In genomic region chr14:103562385-103563088, GRCh38 we compare ENCODE assay signal across 8 cellular contexts. TPM values are rescaled to one million over a fixed set of nuclear protein-coding genes. Genes with fewer than 3 reads are reported as not detected.
DNase-seq lines count a peak whose midpoint lies in the region; ATAC-seq and TF ChIP-seq lines count a peak whose summit lies in the region.

Gene BAG5, minus strand, starts transcription at chr14:103562657. Its CDS starts 1,493 bp downstream, at chr14:103561164.
A gene with protein sequence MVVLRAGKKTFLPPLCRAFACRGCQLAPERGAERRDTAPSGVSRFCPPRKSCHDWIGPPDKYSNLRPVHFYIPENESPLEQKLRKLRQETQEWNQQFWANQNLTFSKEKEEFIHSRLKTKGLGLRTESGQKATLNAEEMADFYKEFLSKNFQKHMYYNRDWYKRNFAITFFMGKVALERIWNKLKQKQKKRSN (plus strand): TSS chr14:103562960. CDS start chr14:103563002, 42 bp downstream.

- H2BK20ac ChIP-seq in H9 (ENCODE audit: low read depth, low read length, poor library complexity, severe bottlenecking), result no peak within 1 kb of the TSS

- no peak within 1 kb of the TSS for H2BK120ac ChIP-seq in H9 (ENCODE audit: low read depth, low read length, poor library complexity, severe bottlenecking)

- no peak within 1 kb of the TSS for H2AK5ac ChIP-seq in H9 (ENCODE audit: insufficient read length, low read length)

- H4K20me1 ChIP-seq in H9 (ENCODE audit: control insufficient read depth, insufficient read depth, insufficient read length) (no peaks in the 10 kb centered on the region), MM.1S (ENCODE audit: insufficient read depth, low read length) (no peaks in the 10 kb centered on the region)

- no peak within 1 kb of the TSS for H4K91ac ChIP-seq in H9 (ENCODE audit: insufficient read length, low read depth, low read length)

- TF ChIP-seq EP300 in suprapubic skin (IDR thresholded peaks at IDR 0.05), result no peak

- H3K36me3 Mint-ChIP-seq in H9 (ENCODE audit: insufficient read depth in 1 of 3, low read depth in 3 of 3), result peaks cover 19 to 29% (median 24%) of the 10 kb centered on the region in 3 experiments

- no peaks in the 10 kb centered on the region for H3K27me3 Mint-ChIP-seq in H9 (ENCODE audit: low read depth)

- no peak within 1 kb of the TSS for H3K4ac ChIP-seq in H9 (ENCODE audit: low read depth, low read length)

- H3K18ac ChIP-seq in H9 (ENCODE audit: insufficient read length, low read depth, low read length), result peak within 1 kb of the TSS; percentile 28

- peak within 1 kb of the TSS; percentile 89 for H3K4me3 ChIP-seq in MM.1S (ENCODE audit: low read length)
- H3K4me3 ChIP-seq in suprapubic skin, result peak within 1 kb of the TSS; percentile 89

- H3K4me1 Mint-ChIP-seq in H9, result peaks cover 21% of the 10 kb centered on the region in 2 experiments

- H3K36me3 ChIP-seq in MM.1S (replicated peaks; ENCODE audit: insufficient read depth, low read length) (no peaks in the 10 kb centered on the region), suprapubic skin (peaks cover 18% of the 10 kb centered on the region)

- peak within 1 kb of the TSS; percentile 93 to 95 (median 95) for H3K27ac Mint-ChIP-seq in H9

- peaks cover 13% of the 10 kb centered on the region for H3K23me2 ChIP-seq in H9 (ENCODE audit: insufficient read length, low read depth, low read length, poor library complexity, severe bottlenecking)

- H3K9ac ChIP-seq in H9 (ENCODE audit: extremely low read depth, insufficient read length, low read length) (peak within 1 kb of the TSS; percentile 77), MM.1S (ENCODE audit: low read length) (peak within 1 kb of the TSS; percentile 75)

- ATAC-seq in SK-N-SH treated with all-trans-retinoic acid at 6 μM for 48 hours (peak; percentile 85), omental fat pad (ENCODE audit: low FRiP score) (peak; percentile 72)

- WGBS in H9 (ENCODE audit: extremely low coverage, insufficient read length, low lambda C conversion rate), result no CpG with 5 or more reads among the region's 100 CpGs
- no CpG with 5 or more reads among the region's 100 CpGs for WGBS in suprapubic skin

- H2BK15ac ChIP-seq in H9 (ENCODE audit: low read depth, low read length), result no peak within 1 kb of the TSS

- H2BK12ac ChIP-seq in H9 (ENCODE audit: insufficient read length, low read depth, low read length), result no peak within 1 kb of the TSS

- peak; percentile 94 for DNase-seq in GM03348 (ENCODE audit: low spot score)
- DNase-seq in H9, result peak; percentile 89
- DNase-seq in MM.1S, result peak; percentile 72
- DNase-seq in activated naive CD4-positive, alpha-beta T cell treated with anti-CD3 and anti-CD28 coated beads, Interleukin-2, amount 50 U/mL, for 16 hours, result peak; percentile 90
- DNase-seq in globus pallidus (ENCODE audit: low spot score), result peak; percentile 79
- DNase-seq in omental fat pad (ENCODE audit: low spot score), result no peak
- peak in 1 of 2 donors; percentile 89 for DNase-seq in suprapubic skin (ENCODE audit: low spot score in 2 of 2)

- no peak within 1 kb of the TSS for H3K23ac ChIP-seq in H9 (ENCODE audit: insufficient read length, low read depth, low read length)

- H2BK5ac ChIP-seq in H9 (ENCODE audit: insufficient read length, low read length), result no peak within 1 kb of the TSS

- peaks cover 12% of the 10 kb centered on the region for H3K79me1 ChIP-seq in H9 (ENCODE audit: insufficient read depth, low read depth, low read length, poor library complexity, severe bottlenecking)

- H4K5ac ChIP-seq in H9 (ENCODE audit: insufficient read length, low read depth, low read length), result no peak within 1 kb of the TSS

- H3K27ac ChIP-seq in H9 (ENCODE audit: insufficient read length, low read depth, low read length) (no peak within 1 kb of the TSS), MM.1S (ENCODE audit: low read length) (peak within 1 kb of the TSS; percentile 66; the same call in 1 of the 2 replicates), suprapubic skin (peak within 1 kb of the TSS; percentile 99)

- TF ChIP-seq CTCF in H9 (conservative IDR thresholded peaks at IDR 0.05) (no peak), MM.1S (IDR thresholded peaks at IDR 0.05; ENCODE audit: low read length) (no peak), omental fat pad (IDR thresholded peaks at IDR 0.05) (no peak), suprapubic skin (IDR thresholded peaks at IDR 0.05) (no peak)

- no peak within 1 kb of the TSS for H3K56ac ChIP-seq in H9 (ENCODE audit: insufficient read length, low read depth, low read length)

- no peaks in the 10 kb centered on the region for H3K9me3 Mint-ChIP-seq in H9

- no peaks in the 10 kb centered on the region for H3F3A ChIP-seq in MM.1S (ENCODE audit: insufficient read depth, low read length)

- peaks cover 27% of the 10 kb centered on the region; the same call in 1 of the 2 replicates for H3K79me2 ChIP-seq in H9 (ENCODE audit: insufficient read depth, low read length)
- peaks cover 74% of the 10 kb centered on the region for H3K79me2 ChIP-seq in MM.1S (ENCODE audit: low read length)

- no peak within 1 kb of the TSS for H3T11ph ChIP-seq in H9 (ENCODE audit: low read length)

- peak in 1 of 2 donors; percentile 74 for TF ChIP-seq POLR2A in suprapubic skin (IDR thresholded peaks at IDR 0.05)

- no peak within 1 kb of the TSS for H4K8ac ChIP-seq in H9 (replicated peaks; ENCODE audit: insufficient read length, low read depth, low read length)

- no peaks in the 10 kb centered on the region for H3K4me1 ChIP-seq in H9 (ENCODE audit: insufficient read depth, low read length)
- no peaks in the 10 kb centered on the region for H3K4me1 ChIP-seq in MM.1S (ENCODE audit: low read length)
- H3K4me1 ChIP-seq in suprapubic skin, result peaks cover 67% of the 10 kb centered on the region

- peak within 1 kb of the TSS; percentile 98 for H3K14ac ChIP-seq in H9 (ENCODE audit: insufficient read depth, low read length)

- no peaks in the 10 kb centered on the region for H3K9me3 ChIP-seq in H9 (ENCODE audit: control insufficient read depth, low read depth, low read length)
- no peaks in the 10 kb centered on the region for H3K9me3 ChIP-seq in MM.1S (replicated peaks; ENCODE audit: insufficient read depth, low read length)
- no peaks in the 10 kb centered on the region for H3K9me3 ChIP-seq in suprapubic skin

- no peaks in the 10 kb centered on the region for H3K27me3 ChIP-seq in H9 (ENCODE audit: insufficient read depth, low read length)
- H3K27me3 ChIP-seq in MM.1S (replicated peaks; ENCODE audit: insufficient read depth, low read length), result no peaks in the 10 kb centered on the region
- no peaks in the 10 kb centered on the region for H3K27me3 ChIP-seq in suprapubic skin

- H3K4me2 ChIP-seq in H9 (ENCODE audit: insufficient read depth, insufficient read length, low read length) (peak within 1 kb of the TSS; percentile 99), MM.1S (ENCODE audit: low read depth, low read length) (peak within 1 kb of the TSS; percentile 83)

- H2AFZ ChIP-seq in H9 (ENCODE audit: low read length) (no peak within 1 kb of the TSS), MM.1S (ENCODE audit: low read length) (peak within 1 kb of the TSS; percentile 82)

- H3K9me2 ChIP-seq in MM.1S (replicated peaks; ENCODE audit: insufficient read depth, low read length), result no peaks in the 10 kb centered on the region

- peak within 1 kb of the TSS; percentile 85 to 98 for H3K4me3 Mint-ChIP-seq in H9

TF ChIP-seq in SK-N-SH treated with all-trans-retinoic acid at 6 μM for 48 hours, 23 proteins besides CTCF, POLR2A, EP300 and RAD21:
- no peak for TF ChIP-seq TOX (CRISPR knock-in tag; IDR thresholded peaks at IDR 0.05; ENCODE audit: borderline replicate concordance)
- no peak for TF ChIP-seq OSR1 (CRISPR knock-in tag; IDR thresholded peaks at IDR 0.05)
- no peak for TF ChIP-seq TSHZ2 (CRISPR knock-in tag; IDR thresholded peaks at IDR 0.05)
- TF ChIP-seq ZNF70 (CRISPR knock-in tag; IDR thresholded peaks at IDR 0.05), result no peak

RNA-seq across cellular contexts. Expression of gene BAG5, which starts in this region (rescaled TPM):
- 38.0 and 40.9 TPM in 2 replicates for total RNA-seq in H9 (2021)
- 10 to 100 TPM; 29.2 to 51.2 (median 42.9) TPM for total RNA-seq in omental fat pad
- total RNA-seq in suprapubic skin, result 10 to 100 TPM; 30.2 to 55.1 (median 39.9) TPM

RNA-seq across cellular contexts. Expression of the second gene that starts in this region (rescaled TPM):
- total RNA-seq in H9 (2021), result 43.2 and 45.5 TPM in 2 replicates
- total RNA-seq in omental fat pad, result 10 to 100 TPM; 15.3 to 61.5 (median 27.5) TPM
- total RNA-seq in suprapubic skin, result 10 to 100 TPM; 17.1 to 30.3 (median 21.9) TPM
